8 cellular contexts compared by ENCODE assay signal in the genomic region with DNA sequence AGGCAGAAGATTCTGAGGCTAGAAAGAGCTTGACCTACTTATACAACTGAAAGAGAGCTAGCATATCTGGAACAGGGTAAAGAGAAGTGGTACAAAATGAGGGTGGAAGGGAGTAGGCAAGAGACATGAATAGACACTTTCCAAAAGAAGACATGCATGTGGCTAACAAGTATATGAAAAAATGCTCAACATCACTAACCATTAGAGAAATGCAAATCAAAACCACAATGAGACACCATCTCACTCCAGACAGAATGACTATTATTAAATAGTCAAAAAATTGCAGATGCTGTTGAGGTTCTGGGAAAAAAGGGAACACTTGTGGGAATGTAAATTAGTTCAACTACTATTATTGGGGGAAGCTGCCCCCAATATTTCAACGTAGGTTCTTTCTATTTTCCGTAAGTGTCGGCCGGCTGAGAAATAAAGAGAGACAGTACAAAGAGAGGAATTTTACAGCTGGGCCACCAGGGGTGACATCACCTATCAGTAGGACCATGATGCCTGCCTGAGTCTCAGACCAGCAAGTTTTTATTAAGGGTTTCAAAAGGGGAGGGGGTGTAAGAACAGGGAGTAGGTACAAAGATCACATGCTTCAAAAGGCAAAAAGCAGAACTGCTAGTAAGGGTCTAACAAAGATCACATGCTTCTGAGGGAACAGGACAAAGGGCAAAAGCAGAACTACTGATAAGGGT.
DNase-seq lines count a peak whose midpoint lies in the region; ATAC-seq lines count a peak whose summit lies in the region.
"Not testable (repeated sequence)": the region's sequence is repeated elsewhere in the genome, so short reads cannot be mapped to it uniquely, and the experiment has no call there.

No MANE protein-coding gene starts in this region.

- H3K4me1 Mint-ChIP-seq in memory B cell, result peaks cover 11% of the 10 kb centered on the region

- H3K27ac Mint-ChIP-seq in memory B cell, result not testable (repeated sequence)

- not testable (repeated sequence) for H3K27me3 Mint-ChIP-seq in memory B cell

- not testable (repeated sequence) for H3K4me3 Mint-ChIP-seq in memory B cell

- peak; percentile 89 for ATAC-seq in GM18498 (IDR thresholded peaks at IDR 0.05; ENCODE audit: unreplicated experiment)
- peak; percentile 70 for ATAC-seq in GM18907 (IDR thresholded peaks at IDR 0.05; ENCODE audit: unreplicated experiment)
- peak; percentile 78 for ATAC-seq in GM19463 (IDR thresholded peaks at IDR 0.05; ENCODE audit: unreplicated experiment)
- peak; percentile 75 for ATAC-seq in GM21786 (IDR thresholded peaks at IDR 0.05; ENCODE audit: unreplicated experiment)
- peak; percentile 74 for ATAC-seq in HG02885 (IDR thresholded peaks at IDR 0.05; ENCODE audit: poor library complexity, unreplicated experiment)
- ATAC-seq in HG03175 (IDR thresholded peaks at IDR 0.05; ENCODE audit: unreplicated experiment), result peak; percentile 64
- ATAC-seq in HG03575 (IDR thresholded peaks at IDR 0.05; ENCODE audit: extremely low read depth, insufficient number of reproducible peaks, low FRiP score, unreplicated experiment), result peak; percentile 81
- ATAC-seq in memory B cell (ENCODE audit: low read depth), result peak; percentile 40

- not testable (repeated sequence) for H3K36me3 Mint-ChIP-seq in memory B cell

- DNase-seq in memory B cell (ENCODE audit: low spot score in 2 of 2), result not testable (repeated sequence)

- peaks cover 14% of the 10 kb centered on the region for H3K9me3 Mint-ChIP-seq in memory B cell
